ENCODE assay signal across 9 cellular contexts in genomic region chr15:61503383-61503969, GRCh38.
"Had no signal": no experiment of that assay in that cellular context is flagged by ENCODE, and none has a peak within 500 bp of the region (broad histone marks: within the 10 kb centered on the region; RNA-seq: fewer than 3 reads in every experiment).

No MANE protein-coding gene starts in this region.

- H2AFZ ChIP-seq: GM23248 had no signal

- H3K9ac ChIP-seq: GM23248 had no signal

- H3K36me3 ChIP-seq: HAP-1 had no signal

- DNase-seq: GM23248, GOT3, H7, HFFc6, IMR-90 had no signal

- H3K27ac ChIP-seq: GM23248, HL-60 had no signal

- H3K4me1 ChIP-seq: HAP-1 had no signal

- H3K4me3 ChIP-seq: GM23248, HAP-1, K562 had no signal

- ATAC-seq: HCT116, K562 had no signal
